ENCODE assay signal across 11 cellular contexts in the genomic region with DNA sequence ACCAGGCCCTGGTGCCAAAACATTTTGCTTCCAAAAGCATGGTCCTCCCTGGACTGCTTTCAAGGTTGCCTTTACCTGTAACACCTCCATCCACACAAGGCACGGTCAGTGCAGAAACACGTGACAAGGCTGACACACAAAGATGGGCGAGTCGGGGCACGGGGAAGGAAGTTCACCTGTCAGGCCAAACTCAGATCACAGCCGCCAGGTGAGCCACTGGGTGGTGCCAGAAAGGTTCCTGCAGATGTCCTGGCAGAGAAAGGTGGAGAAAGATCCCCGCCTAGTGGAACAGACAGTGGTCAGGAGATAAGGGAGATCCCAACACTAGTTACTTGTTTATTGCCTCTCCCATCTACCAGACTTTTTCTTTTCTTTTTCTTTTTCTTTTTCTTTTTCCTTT.
DNase-seq lines count a peak whose midpoint lies in the region; ATAC-seq and TF ChIP-seq lines count a peak whose summit lies in the region.
"Had no signal": no experiment of that assay in that cellular context is flagged by ENCODE, and none has a peak within 500 bp of the region (broad histone marks: within the 10 kb centered on the region; RNA-seq: fewer than 3 reads in every experiment).

No MANE protein-coding gene starts in this region.

- no peaks in the 10 kb centered on the region for H3K27me3 ChIP-seq in WERI-Rb-1 (ENCODE audit: insufficient read depth, low read depth, severe bottlenecking)
- H3K27me3 ChIP-seq: right lobe of liver had no signal

- peak; percentile 90 for TF ChIP-seq CTCF in WERI-Rb-1 (IDR thresholded peaks at IDR 0.05; ENCODE audit: low read depth, low read length)

- no peak overlapping the region for H3K4me3 ChIP-seq in WERI-Rb-1 (ENCODE audit: low read depth, low read length)
- H3K4me3 ChIP-seq: right lobe of liver had no signal

- ATAC-seq in HG02981 (IDR thresholded peaks at IDR 0.05; ENCODE audit: unreplicated experiment): no peak

- H3K27ac ChIP-seq in WERI-Rb-1: no peak overlapping the region
- H3K27ac ChIP-seq: right lobe of liver had no signal

- H3K9me3 ChIP-seq in WERI-Rb-1 (ENCODE audit: severe bottlenecking): no peaks in the 10 kb centered on the region
- H3K9me3 ChIP-seq: right lobe of liver had no signal

- no peaks in the 10 kb centered on the region for H3K36me3 ChIP-seq in WERI-Rb-1
- H3K36me3 ChIP-seq: right lobe of liver had no signal

- DNase-seq in DMS 273 (lab: John Stamatoyannopoulos, UW; ENCODE audit: unreplicated experiment) (peak; percentile 1), DMS 273 treated with DMSO at 0.1 percent for 48 hours (lab: John Stamatoyannopoulos, UW) (no peak), NCI-H146 treated with DMSO at 0.1 percent for 48 hours (lab: John Stamatoyannopoulos, UW; ENCODE audit: unreplicated experiment) (peak; percentile 65), WERI-Rb-1 (peak; percentile 84), mucosa of gallbladder (ENCODE audit: low spot score) (peak; percentile 14), UCSD-AML1 (lab: John Stamatoyannopoulos, UW; ENCODE audit: unreplicated experiment) (no peak)
- DNase-seq in effector CD8-positive, alpha-beta T cell (lab: John Stamatoyannopoulos, UW): no peak
- DNase-seq: activated B cell treated with CpG ODN at 0.5 μM for 24 hours, MV-4-11, right lobe of liver had no signal

Comparison
In these comparisons a context has a peak if more than half of its experiments do, and no peak if none do; other contexts are left out.
1. DNase-seq: peak in DMS 273 (single experiment), NCI-H146 treated with DMSO at 0.1 percent for 48 hours (single experiment), WERI-Rb-1 (single experiment) and mucosa of gallbladder (single experiment); none in DMS 273 treated with DMSO at 0.1 percent for 48 hours (single experiment), UCSD-AML1 (single experiment) and effector CD8-positive, alpha-beta T cell (single experiment).